Comparison of ENCODE assay signal across 21 cellular contexts in genomic region chrX:114924846-114925245, GRCh38.
A peak's percentile ranks its signal among the peaks of the same experiment; 100 is the strongest.
DNase-seq lines count a peak whose midpoint lies in the region; ATAC-seq, FAIRE-seq and TF ChIP-seq lines count a peak whose summit lies in the region.
"Had no signal": no experiment of that assay in that cellular context is flagged by ENCODE, and none has a peak within 500 bp of the region (broad histone marks: within the 10 kb centered on the region; RNA-seq: fewer than 3 reads in every experiment).

No MANE protein-coding gene starts in this region.

- CTCF ChIA-PET in Caco-2 (lab: Charles Lee) = no interaction called here

- DNase-seq in Caco-2 (peak in 1 of 2 experiments; percentile 11), HS-5 (ENCODE audit: low read depth) (peak; percentile 9), bronchial epithelial cell (ENCODE audit: low read depth) (peak; percentile 38), RPMI8226 (no peak), pons (ENCODE audit: low spot score) (no peak)
- DNase-seq: activated CD4-positive, alpha-beta memory T cell treated with anti-CD3 and anti-CD28 coated beads for 36 hours; amniotic stem cell; CD4-positive, alpha-beta T cell; gastrocnemius medialis; GDM1; MG63; naive thymus-derived CD4-positive, alpha-beta T cell; NCI-H2081; NCI-H748 treated with DMSO at 0.1 percent for 48 hours had no signal

- peaks cover 8% of the 10 kb centered on the region; the same call in 1 of the 2 replicates for H3K4me1 ChIP-seq in Caco-2
- H3K4me1 ChIP-seq in mesodermal cell (ENCODE audit: control insufficient read depth, insufficient read depth, low read length, poor library complexity, severe bottlenecking) = no peaks in the 10 kb centered on the region
- H3K4me1 ChIP-seq: gastrocnemius medialis had no signal

- peaks cover 20% of the 10 kb centered on the region for H3K9me3 Mint-ChIP-seq in Caco-2 (ENCODE audit: unreplicated experiment)
- H3K9me3 Mint-ChIP-seq: activated CD4-positive, alpha-beta memory T cell treated with anti-CD3 and anti-CD28 coated beads for 36 hours; activated T-helper 1 cell treated with anti-CD3 and anti-CD28 coated beads, Interleukin-12 subunit alpha, Interleukin-12 subunit beta, Interleukin-2, Interleukin-4 antibody, amounts not matched to agents 30 ng/mL and 10 ng/mL and 1 ng/mL, durations not matched to agents 14 hours and 24 hours and 36 hours; stimulated activated memory B cell treated with anti-CD40 and anti-IgM and Interleukin-4, amounts not matched to agents 10 μg/mL and 1 μg/mL and 100 μg/mL, for 72 hours; T-helper 2 cell treated with Interferon-gamma antibody and Interleukin-4, amounts not matched to agents 5 μg/mL and 100 μg/mL, for 36 hours had no signal

- H3K9me3 ChIP-seq in Caco-2 (no peaks in the 10 kb centered on the region), mesodermal cell (ENCODE audit: control insufficient read depth, low read length) (no peaks in the 10 kb centered on the region)
- H3K9me3 ChIP-seq: gastrocnemius medialis, MG63 had no signal

- POLR2A ChIA-PET in Caco-2 (lab: Charles Lee) = no interaction called here

- H3K27me3 ChIP-seq in Caco-2 (replicated peaks; ENCODE audit: control insufficient read depth, insufficient read depth, low read length) (no peaks in the 10 kb centered on the region), bronchial epithelial cell (ENCODE audit: control insufficient read depth, insufficient read depth, low read length) (no peaks in the 10 kb centered on the region)
- H3K27me3 ChIP-seq: gastrocnemius medialis, MG63 had no signal

- TF ChIP-seq CTCF in Caco-2 (IDR thresholded peaks at IDR 0.05; ENCODE audit: insufficient read depth in 1 of 2, low read depth in 1 of 2, low read length in 1 of 2, severe bottlenecking in 1 of 2, unreplicated experiment in 1 of 2) = no peak
- TF ChIP-seq CTCF in bronchial epithelial cell (IDR thresholded peaks at IDR 0.05; ENCODE audit: insufficient read depth, low read length, severe bottlenecking) = no peak

- FAIRE-seq in bronchial epithelial cell (lab: Jason Lieb, UNC) = no peak

- H3K36me3 ChIP-seq in Caco-2 (ENCODE audit: control insufficient read depth, insufficient read depth, low read length) (no peaks in the 10 kb centered on the region), bronchial epithelial cell (ENCODE audit: control insufficient read depth, insufficient read depth, low read length) (no peaks in the 10 kb centered on the region), mesodermal cell (ENCODE audit: control insufficient read depth, insufficient read depth, low read length) (no peaks in the 10 kb centered on the region)
- H3K36me3 ChIP-seq: gastrocnemius medialis, MG63 had no signal

- intact Hi-C loops in Caco-2 (cut with micrococcal nuclease; ENCODE audit: unreplicated experiment) = no loop called here

- no peaks in the 10 kb centered on the region for H3K4me1 Mint-ChIP-seq in Caco-2 (ENCODE audit: low read depth, unreplicated experiment)
- H3K4me1 Mint-ChIP-seq: naive thymus-derived CD4-positive, alpha-beta T cell; stimulated activated memory B cell treated with anti-CD40 and anti-IgM and Interleukin-4, amounts not matched to agents 10 μg/mL and 1 μg/mL and 100 μg/mL, for 72 hours had no signal

- no TSS peak for BruUV-seq in Caco-2 (replicated peaks; lab: Mats Ljungman, UMichigan)

- peaks cover 5% of the 10 kb centered on the region for H3K36me3 Mint-ChIP-seq in Caco-2 (ENCODE audit: insufficient read depth, unreplicated experiment)
- H3K36me3 Mint-ChIP-seq: activated CD4-positive, alpha-beta memory T cell treated with anti-CD3 and anti-CD28 coated beads for 36 hours; naive thymus-derived CD4-positive, alpha-beta T cell; stimulated activated memory B cell treated with anti-CD40 and anti-IgM and Interleukin-4, amounts not matched to agents 10 μg/mL and 1 μg/mL and 100 μg/mL, for 72 hours had no signal

- peak overlapping the region; percentile 86 for H3K27ac ChIP-seq in mesodermal cell (ENCODE audit: low read depth, low read length, severe bottlenecking)
- H3K27ac ChIP-seq: gastrocnemius medialis, HL-60 had no signal

- no peaks in the 10 kb centered on the region for H3K27me3 Mint-ChIP-seq in Caco-2 (ENCODE audit: insufficient read depth, unreplicated experiment)
- H3K27me3 Mint-ChIP-seq: activated CD4-positive, alpha-beta memory T cell treated with anti-CD3 and anti-CD28 coated beads for 36 hours; CD4-positive, alpha-beta T cell; naive thymus-derived CD4-positive, alpha-beta T cell; stimulated activated memory B cell treated with anti-CD40 and anti-IgM and Interleukin-4, amounts not matched to agents 10 μg/mL and 1 μg/mL and 100 μg/mL, for 72 hours had no signal

- no peak overlapping the region for H3K4me3 ChIP-seq in Caco-2 (ENCODE audit: low read depth, low read length)
- H3K4me3 ChIP-seq in bronchial epithelial cell (ENCODE audit: low read depth, low read length) = no peak overlapping the region
- no peak overlapping the region for H3K4me3 ChIP-seq in mesodermal cell (ENCODE audit: extremely low read depth, insufficient read depth, low read length, poor library complexity, severe bottlenecking)
- H3K4me3 ChIP-seq: gastrocnemius medialis, MG63 had no signal

- ATAC-seq in HG03097 (IDR thresholded peaks at IDR 0.05; ENCODE audit: low FRiP score, unreplicated experiment) (no peak), GM21619 (IDR thresholded peaks at IDR 0.05; ENCODE audit: unreplicated experiment) (no peak)
- ATAC-seq: gastrocnemius medialis; naive thymus-derived CD4-positive, alpha-beta T cell; stimulated activated memory B cell treated with anti-CD40 and anti-IgM and Interleukin-4, amounts not matched to agents 10 μg/mL and 1 μg/mL and 100 μg/mL, for 72 hours had no signal

- no peak overlapping the region for H3K4me3 Mint-ChIP-seq in Caco-2 (ENCODE audit: unreplicated experiment)
- H3K4me3 Mint-ChIP-seq: activated CD4-positive, alpha-beta memory T cell treated with anti-CD3 and anti-CD28 coated beads for 36 hours; activated T-helper 1 cell treated with anti-CD3 and anti-CD28 coated beads, Interleukin-12 subunit alpha, Interleukin-12 subunit beta, Interleukin-2, Interleukin-4 antibody, amounts not matched to agents 30 ng/mL and 10 ng/mL and 1 ng/mL, durations not matched to agents 14 hours and 24 hours and 36 hours; CD4-positive, alpha-beta T cell; naive thymus-derived CD4-positive, alpha-beta T cell; stimulated activated memory B cell treated with anti-CD40 and anti-IgM and Interleukin-4, amounts not matched to agents 10 μg/mL and 1 μg/mL and 100 μg/mL, for 72 hours; T-helper 2 cell treated with Interferon-gamma antibody and Interleukin-4, amounts not matched to agents 5 μg/mL and 100 μg/mL, for 36 hours had no signal

- H3K27ac Mint-ChIP-seq in Caco-2 (ENCODE audit: unreplicated experiment) = peak overlapping the region; percentile 59
- H3K27ac Mint-ChIP-seq: activated CD4-positive, alpha-beta memory T cell treated with anti-CD3 and anti-CD28 coated beads for 36 hours; activated T-helper 1 cell treated with anti-CD3 and anti-CD28 coated beads, Interleukin-12 subunit alpha, Interleukin-12 subunit beta, Interleukin-2, Interleukin-4 antibody, amounts not matched to agents 30 ng/mL and 10 ng/mL and 1 ng/mL, durations not matched to agents 14 hours and 24 hours and 36 hours; CD4-positive, alpha-beta T cell; naive thymus-derived CD4-positive, alpha-beta T cell; stimulated activated memory B cell treated with anti-CD40 and anti-IgM and Interleukin-4, amounts not matched to agents 10 μg/mL and 1 μg/mL and 100 μg/mL, for 72 hours; T-helper 2 cell treated with Interferon-gamma antibody and Interleukin-4, amounts not matched to agents 5 μg/mL and 100 μg/mL, for 36 hours had no signal

Comparison
In these comparisons a context has a peak if more than half of its experiments do, and no peak if none do; other contexts are left out.
1. DNase-seq: peak in HS-5 (single experiment) and bronchial epithelial cell (single experiment); none in RPMI8226 (single experiment) and pons (single experiment).